ENCODE assay signal across 1 cellular context in genomic region chr3:119034256-119035013, GRCh38.
TF ChIP-seq lines count a peak whose summit lies in the region.

TSS of gene IGSF11 (minus strand) at chr3:119034846. CDS start at chr3:119034582, 264 bp downstream.

TF ChIP-seq in K562, 482 proteins besides CTCF, POLR2A, EP300 and RAD21 (continued from another document and continues in another):
- TF ChIP-seq HDAC6 (IDR thresholded peaks at IDR 0.05; ENCODE audit: low read depth, low read length) (no peak), GTF2F1 (IDR thresholded peaks at IDR 0.05; ENCODE audit: low read depth, low read length) (no peak), ZFP91 (CRISPR knock-in tag; IDR thresholded peaks at IDR 0.05) (no peak), ILF3 (IDR thresholded peaks at IDR 0.05; ENCODE audit: borderline replicate concordance) (no peak), NCOR1 (IDR thresholded peaks at IDR 0.05) (no peak), IRF2 (CRISPR knock-in tag; IDR thresholded peaks at IDR 0.05) (no peak), ZNF282 (CRISPR knock-in tag; IDR thresholded peaks at IDR 0.05) (no peak), DLX4 (CRISPR knock-in tag; IDR thresholded peaks at IDR 0.05) (no peak), ZNF77 (CRISPR knock-in tag; IDR thresholded peaks at IDR 0.05) (no peak), GTF3C2 (IDR thresholded peaks at IDR 0.05; ENCODE audit: borderline replicate concordance, extremely low read depth, insufficient read length) (no peak), ZNF280A (IDR thresholded peaks at IDR 0.05; ENCODE audit: low read depth, partially characterized antibody) (no peak), SIN3B (IDR thresholded peaks at IDR 0.05; ENCODE audit: low read depth) (no peak), CAMTA2 (CRISPR knock-in tag; conservative IDR thresholded peaks at IDR 0.05) (no peak), NELFE (IDR thresholded peaks at IDR 0.05; ENCODE audit: insufficient read depth, insufficient read length) (no peak), TAL1 (IDR thresholded peaks at IDR 0.05) (no peak), ZNF184 (CRISPR knock-in tag; IDR thresholded peaks at IDR 0.05) (no peak), TCF7L2 (IDR thresholded peaks at IDR 0.05; ENCODE audit: low read depth, low read length) (no peak), BCL6 (CRISPR knock-in tag; IDR thresholded peaks at IDR 0.05) (no peak), KHSRP (IDR thresholded peaks at IDR 0.05) (no peak), ZBTB43 (CRISPR knock-in tag; IDR thresholded peaks at IDR 0.05) (no peak), ZFX (CRISPR knock-in tag; IDR thresholded peaks at IDR 0.05) (0 out of 2 replicates have a peak, but pooled peaks have one; percentile 9), BRCA1 (IDR thresholded peaks at IDR 0.05) (no peak), BRCA1 (CRISPR knock-in tag; IDR thresholded peaks at IDR 0.05) (no peak), MBD1 (CRISPR knock-in tag; IDR thresholded peaks at IDR 0.05) (no peak), RBFOX2 (IDR thresholded peaks at IDR 0.05; ENCODE audit: low read depth, low read length) (0 out of 2 replicates have a peak, but pooled peaks have one; percentile 21), TAF15 (IDR thresholded peaks at IDR 0.05; ENCODE audit: low read depth, low read length) (no peak), HMGXB4 (CRISPR knock-in tag; IDR thresholded peaks at IDR 0.05) (no peak), ZNF212 (CRISPR knock-in tag; IDR thresholded peaks at IDR 0.05) (no peak), KLF13 (tag; IDR thresholded peaks at IDR 0.05; ENCODE audit: borderline replicate concordance, low read depth) (no peak), PML (IDR thresholded peaks at IDR 0.05; ENCODE audit: low read length) (no peak), ATF7 (IDR thresholded peaks at IDR 0.05) (no peak), XRCC3 (IDR thresholded peaks at IDR 0.05) (no peak), CBX8 (IDR thresholded peaks at IDR 0.05; ENCODE audit: borderline replicate concordance, extremely low read depth, low read depth, low read length, poor library complexity, severe bottlenecking) (no peak), PRDM10 (IDR thresholded peaks at IDR 0.05; ENCODE audit: partially characterized antibody) (no peak), PRMT5 (CRISPR knock-in tag; IDR thresholded peaks at IDR 0.05) (no peak), MED1 (CRISPR knock-in tag; IDR thresholded peaks at IDR 0.05; ENCODE audit: borderline replicate concordance) (no peak), CREM (IDR thresholded peaks at IDR 0.05; ENCODE audit: low read depth) (peak; percentile 16; the same call in 1 of the 2 replicates), TCF3 (CRISPR knock-in tag; IDR thresholded peaks at IDR 0.05) (no peak), DPF2 (IDR thresholded peaks at IDR 0.05) (no peak), AFF4 (CRISPR knock-in tag; IDR thresholded peaks at IDR 0.05) (peak; percentile 54; the same call in 1 of the 2 replicates), NR3C1 (CRISPR knock-in tag; IDR thresholded peaks at IDR 0.05) (no peak), ELF2 (CRISPR knock-in tag; IDR thresholded peaks at IDR 0.05) (no peak), HDAC3 (IDR thresholded peaks at IDR 0.05; ENCODE audit: borderline replicate concordance, partially characterized antibody) (no peak), ELK1 (CRISPR knock-in tag; IDR thresholded peaks at IDR 0.05) (no peak), CBFB (CRISPR knock-in tag; IDR thresholded peaks at IDR 0.05) (no peak)
